In genomic region chr9:21883642-21884041, GRCh38 we compare ENCODE assay signal across 1 cellular context.
TF ChIP-seq lines count a peak whose summit lies in the region.

No MANE protein-coding gene starts in this region.

TF ChIP-seq in WTC11, 78 proteins besides CTCF, POLR2A, EP300 and RAD21 (continued from another document):
- no peak for TF ChIP-seq JAZF1 (CRISPR knock-in tag; IDR thresholded peaks at IDR 0.05)
